In the genomic region with DNA sequence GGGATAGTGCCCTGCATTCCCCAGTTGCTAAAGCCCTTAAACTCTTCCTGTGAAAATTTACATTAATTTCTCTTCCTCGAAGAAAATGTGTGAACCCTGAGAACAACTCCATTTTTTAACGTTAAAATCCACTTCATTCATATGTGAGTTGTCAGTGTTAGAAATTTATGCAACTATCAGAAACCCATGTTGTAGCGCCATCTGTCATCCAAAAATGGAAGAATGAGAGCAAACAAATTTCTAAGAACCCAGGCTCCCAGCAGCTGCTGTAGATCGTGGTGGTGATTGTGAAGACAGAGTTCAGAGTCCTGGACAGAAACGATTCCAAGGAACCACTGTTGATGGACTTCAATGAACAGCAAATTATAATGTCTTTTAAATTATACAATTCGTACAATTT, we compare ENCODE assay signal across 12 cellular contexts.
DNase-seq lines count a peak whose midpoint lies in the region; ATAC-seq, FAIRE-seq and TF ChIP-seq lines count a peak whose summit lies in the region.
"Had no signal": no experiment of that assay in that cellular context is flagged by ENCODE, and none has a peak within 500 bp of the region (broad histone marks: within the 10 kb centered on the region; RNA-seq: fewer than 3 reads in every experiment).

No MANE protein-coding gene starts in this region.

- no peaks in the 10 kb centered on the region for H3K9me3 ChIP-seq in transverse colon

- TF ChIP-seq EP300 in transverse colon (IDR thresholded peaks at IDR 0.05; ENCODE audit: low read depth), result no peak

- DNase-seq in SKM-1 treated with dmso at 0.1 percent for 144 hours (lab: John Stamatoyannopoulos, UW; ENCODE audit: unreplicated experiment) (peak; percentile 27), SKM-1 (lab: John Stamatoyannopoulos, UW; ENCODE audit: unreplicated experiment) (no peak), NCI-H69 (lab: John Stamatoyannopoulos, UW) (peak; percentile 44), transverse colon (no peak), SW 1271 (lab: John Stamatoyannopoulos, UW) (no peak)
- DNase-seq: CD8-positive, alpha-beta T cell had no signal

- in situ Hi-C loops in transverse colon (cut with MboI; ENCODE audit: low pct_ligation_motif_present in 1 of 4, low pct_unique_long_range_greater_than_20kb in 1 of 4, low sequenced_read_pairs in 3 of 4), result loop anchor here in 2 of 4 donors (10.0 to 25.0 kb wide), 2 partner anchors 222 to 230 kb away; partner anchors contain the start of gene MAGEL2 (in 2 of the 2)

- no peak overlapping the region for H3K4me3 ChIP-seq in transverse colon
- H3K4me3 ChIP-seq: lung had no signal

- TF ChIP-seq CTCF in transverse colon (IDR thresholded peaks at IDR 0.05), result peak in 3 of 5 experiments; percentile 16 to 30 (median 20)

- intact Hi-C loops in transverse colon (cut with DNase I; ENCODE audit: low total_unique reads), result no loop called here

- 19 to 32% methylated on average over 4 to 6 of the region's 6 CpGs for WGBS in transverse colon (ENCODE audit: low coverage in 1 of 2), 2 donors

- H3K4me1 ChIP-seq in transverse colon, result no peaks in the 10 kb centered on the region

- H3K27me3 ChIP-seq in transverse colon, result no peaks in the 10 kb centered on the region

- peak; percentile 48 for FAIRE-seq in endometrium (lab: Jason Lieb, UNC)
- FAIRE-seq: astrocyte, GM12892 had no signal

- TF ChIP-seq POLR2A in transverse colon (IDR thresholded peaks at IDR 0.05), result no peak

- H3K27ac ChIP-seq in transverse colon, result no peak overlapping the region

- ATAC-seq in GM19463 (IDR thresholded peaks at IDR 0.05; ENCODE audit: unreplicated experiment) (no peak), GM21576 (IDR thresholded peaks at IDR 0.05; ENCODE audit: unreplicated experiment) (no peak)
- ATAC-seq: CD8-positive, alpha-beta T cell had no signal

- no peaks in the 10 kb centered on the region for H3K36me3 ChIP-seq in transverse colon

Comparison
In these comparisons a context has a peak if more than half of its experiments do, and no peak if none do; other contexts are left out.
1. DNase-seq: peak in SKM-1 treated with dmso at 0.1 percent for 144 hours (single experiment) and NCI-H69 (single experiment); none in SKM-1 (single experiment), transverse colon (single experiment) and SW 1271 (0 of 2).